23 cellular contexts compared by ENCODE assay signal in the genomic region with DNA sequence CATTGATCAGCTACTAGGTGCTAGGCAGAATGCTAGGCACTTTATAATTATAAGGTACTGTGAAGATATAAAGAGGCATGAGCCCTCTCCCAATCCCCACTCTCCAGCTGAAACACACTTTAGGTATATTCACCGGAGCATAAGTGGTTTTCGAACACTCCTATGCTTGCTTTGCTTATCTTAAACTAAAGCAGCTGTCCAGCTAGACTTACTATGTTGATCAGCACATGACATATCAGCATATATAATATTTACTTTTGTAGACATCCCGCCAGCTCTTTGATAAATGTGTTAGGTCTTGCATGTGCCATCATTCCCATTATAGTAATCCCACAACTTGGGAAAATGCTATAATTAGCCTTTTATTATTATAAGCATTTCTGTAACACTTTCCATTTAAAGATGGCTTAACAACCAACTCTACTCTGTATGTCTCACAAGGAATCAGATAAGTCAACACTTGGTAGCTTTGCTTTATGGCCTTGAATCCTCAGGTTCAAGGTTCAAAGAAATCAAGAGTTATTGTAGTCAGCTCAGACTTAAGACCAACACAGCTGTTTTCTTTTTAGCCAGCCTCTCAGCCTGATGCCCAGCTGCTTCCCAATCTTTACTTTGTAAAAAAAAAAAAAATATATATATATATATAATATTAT.
DNase-seq lines count a peak whose midpoint lies in the region; ATAC-seq, FAIRE-seq and TF ChIP-seq lines count a peak whose summit lies in the region.
"Had no signal": no experiment of that assay in that cellular context is flagged by ENCODE, and none has a peak within 500 bp of the region (broad histone marks: within the 10 kb centered on the region; RNA-seq: fewer than 3 reads in every experiment).

No MANE protein-coding gene starts in this region.

- no peak for TF ChIP-seq CTCF in coronary artery (IDR thresholded peaks at IDR 0.05)
- no peak for TF ChIP-seq CTCF in uterus (IDR thresholded peaks at IDR 0.05)

- no peaks in the 10 kb centered on the region for H3K9me3 ChIP-seq in small intestine (ENCODE audit: control insufficient read depth, low read depth)
- no peaks in the 10 kb centered on the region for H3K9me3 ChIP-seq in uterus
- H3K9me3 ChIP-seq: BLaER1 had no signal

- ATAC-seq in left colon, result peak; percentile 92
- no peak for ATAC-seq in HG02885 (IDR thresholded peaks at IDR 0.05; ENCODE audit: poor library complexity, unreplicated experiment)
- ATAC-seq in HG03135 (IDR thresholded peaks at IDR 0.05; ENCODE audit: unreplicated experiment), result no peak
- ATAC-seq: activated CD4-positive, alpha-beta T cell treated with anti-CD3 and anti-CD28 coated beads for 36 hours; stimulated activated naive CD8-positive, alpha-beta T cell treated with anti-CD3 and anti-CD28 coated beads, Interleukin-15, amount 100 ng/mL, for 72 hours had no signal

- H3K4me1 ChIP-seq in small intestine (ENCODE audit: control insufficient read depth in 2 of 2, insufficient read depth in 1 of 2, low read depth in 1 of 2, low read length in 1 of 2) (peaks cover 0 to 3% of the 10 kb centered on the region in 2 donors), uterus (peaks cover 18 to 24% of the 10 kb centered on the region in 2 donors)
- H3K4me1 ChIP-seq: BLaER1 had no signal

- WGBS in small intestine, 3 donors, result 66 to 76% (median 67%) methylated on average over 3 of the region's 3 CpGs

- DNase-seq in coronary artery (ENCODE audit: low spot score), result no peak
- no peak for DNase-seq in left colon
- DNase-seq in small intestine, result peak; percentile 75
- no peak for DNase-seq in uterus
- no peak for DNase-seq in NCI-H187 treated with DMSO at 0.1 percent for 48 hours (lab: John Stamatoyannopoulos, UW)
- DNase-seq in globus pallidus (ENCODE audit: low spot score), result no peak
- DNase-seq: activated CD4-positive, alpha-beta T cell treated with anti-CD3 and anti-CD28 coated beads for 36 hours; amniotic stem cell; DMS153; effector CD4-positive, alpha-beta T cell; glutamatergic neuron; islet precursor cell; midbrain; NCI-H1436; SIG-M5; stimulated activated CD4-positive, alpha-beta T cell treated with anti-CD3 and anti-CD28 coated beads, Interleukin-1b, Interleukin-23, amount 100 ng/mL, for 48 hours; stimulated activated naive CD8-positive, alpha-beta T cell treated with anti-CD3 and anti-CD28 coated beads, Interleukin-15, amount 100 ng/mL, for 72 hours had no signal

- TF ChIP-seq POLR2A in uterus (IDR thresholded peaks at IDR 0.05), result no peak

- intact Hi-C loops in left colon (cut with DNase I, micrococcal nuclease), result no loop called here
- intact Hi-C loops in uterus (cut with DNase I; ENCODE audit: low total_unique reads), result no loop called here

- peak overlapping the region; percentile 44 to 52 for H3K27ac ChIP-seq in coronary artery
- H3K27ac ChIP-seq in small intestine (ENCODE audit: low read depth in 1 of 2, low read length in 1 of 2), result no peak overlapping the region
- H3K27ac ChIP-seq in uterus, result peak overlapping the region; percentile 63 to 75
- H3K27ac ChIP-seq: BLaER1 had no signal

- H3K4me3 ChIP-seq in coronary artery, result no peak overlapping the region
- no peak overlapping the region for H3K4me3 ChIP-seq in small intestine (ENCODE audit: low read depth in 1 of 2, low read length in 2 of 2)
- H3K4me3 ChIP-seq in uterus, result no peak overlapping the region
- H3K4me3 ChIP-seq: BLaER1, skin epidermis had no signal

- no peak for FAIRE-seq in small intestine (lab: Jason Lieb, UNC)
- FAIRE-seq: GM18507, H54 had no signal

- H3K27me3 ChIP-seq in small intestine (ENCODE audit: control insufficient read depth in 2 of 2, insufficient read depth in 2 of 2, low read length in 2 of 2), result no peaks in the 10 kb centered on the region
- no peaks in the 10 kb centered on the region for H3K27me3 ChIP-seq in uterus
- H3K27me3 ChIP-seq: BLaER1 had no signal

- no peaks in the 10 kb centered on the region for H3K36me3 ChIP-seq in small intestine (ENCODE audit: control insufficient read depth in 2 of 2, insufficient read depth in 2 of 2, low read length in 2 of 2)
- no peaks in the 10 kb centered on the region for H3K36me3 ChIP-seq in uterus
- H3K36me3 ChIP-seq: BLaER1 had no signal

Comparison
In these comparisons a context has a peak if more than half of its experiments do, and no peak if none do; other contexts are left out.
1. H3K27ac ChIP-seq: peak in coronary artery (2 of 2) and uterus (2 of 2); none in small intestine (0 of 2).